ENCODE assay signal across 24 cellular contexts in genomic region chr6:158324136-158324535, GRCh38. TPM values are rescaled to one million over a fixed set of nuclear protein-coding genes. Genes with fewer than 3 reads are reported as not detected.
DNase-seq lines count a peak whose midpoint lies in the region; ATAC-seq and TF ChIP-seq lines count a peak whose summit lies in the region.
"Had no signal": no experiment of that assay in that cellular context is flagged by ENCODE, and none has a peak within 500 bp of the region (broad histone marks: within the 10 kb centered on the region; RNA-seq: fewer than 3 reads in every experiment).

No MANE protein-coding gene starts in this region.

- H4K20me1 ChIP-seq in Karpas-422 (ENCODE audit: insufficient read depth, low read depth, low read length), result no peaks in the 10 kb centered on the region; the same call in 1 of the 2 replicates
- H4K20me1 ChIP-seq in osteoblast (ENCODE audit: insufficient read depth, low read length), result peaks cover 27% of the 10 kb centered on the region

- no peak for TF ChIP-seq CTCF in osteoblast (IDR thresholded peaks at IDR 0.05; ENCODE audit: extremely low read depth, low read depth, low read length)
- TF ChIP-seq CTCF in CD4-positive, alpha-beta T cell (IDR thresholded peaks at IDR 0.05), result no peak

- no peaks in the 10 kb centered on the region for H3K27me3 Mint-ChIP-seq in CD4-positive, alpha-beta T cell
- H3K27me3 Mint-ChIP-seq: dendritic cell treated with granulocyte-macrophage colony-stimulating factor and Interleukin-4, amounts not matched to agents 40 ng/mL and 50 ng/mL, for 4 days had no signal

- peak overlapping the region; percentile 53; the same call in 1 of the 2 replicates for H3K27ac ChIP-seq in Karpas-422 (ENCODE audit: low read length)
- H3K27ac ChIP-seq in osteoblast (ENCODE audit: low read depth, low read length), result no peak overlapping the region
- no peak overlapping the region for H3K27ac ChIP-seq in CD4-positive, alpha-beta T cell (ENCODE audit: low read depth, low read length)
- H3K27ac ChIP-seq: 22Rv1, C4-2B, SJCRH30, upper lobe of right lung had no signal

- no peak overlapping the region for H2AFZ ChIP-seq in Karpas-422 (ENCODE audit: low read length)
- no peak overlapping the region for H2AFZ ChIP-seq in osteoblast (ENCODE audit: low read length)

- H3K4me1 ChIP-seq in Karpas-422 (ENCODE audit: low read length) (peaks cover 81% of the 10 kb centered on the region), osteoblast (ENCODE audit: insufficient read depth, low read length) (peaks cover 21% of the 10 kb centered on the region)
- H3K4me1 ChIP-seq: SJCRH30, upper lobe of right lung had no signal

- POLR2A ChIA-PET in CD4-positive, alpha-beta T cell (lab: Charles Lee), result no interaction called here

- no peaks in the 10 kb centered on the region for H3K9me3 ChIP-seq in Karpas-422 (ENCODE audit: low read length)
- no peaks in the 10 kb centered on the region for H3K9me3 ChIP-seq in osteoblast (ENCODE audit: low read depth, low read length)
- H3K9me3 ChIP-seq in CD4-positive, alpha-beta T cell (ENCODE audit: control insufficient read depth, low read length), result no peaks in the 10 kb centered on the region
- H3K9me3 ChIP-seq: MG63, pancreas, SJCRH30, upper lobe of right lung had no signal

- no peak for ATAC-seq in CD4-positive, alpha-beta T cell (ENCODE audit: poor library complexity)
- ATAC-seq in GM18517 (IDR thresholded peaks at IDR 0.05; ENCODE audit: unreplicated experiment), result no peak

- H3K27ac Mint-ChIP-seq in CD4-positive, alpha-beta T cell, result no peak overlapping the region
- H3K27ac Mint-ChIP-seq: activated naive CD4-positive, alpha-beta T cell treated with anti-CD3 and anti-CD28 coated beads for 36 hours; dendritic cell treated with granulocyte-macrophage colony-stimulating factor and Interleukin-4, amounts not matched to agents 40 ng/mL and 50 ng/mL, for 4 days had no signal

- H3K4me2 ChIP-seq in Karpas-422 (ENCODE audit: low read depth, low read length, poor library complexity, severe bottlenecking) (no peak overlapping the region), osteoblast (ENCODE audit: insufficient read depth, low read length) (no peak overlapping the region)

- H3K36me3 Mint-ChIP-seq in CD4-positive, alpha-beta T cell (ENCODE audit: low read depth), result peaks cover 28% of the 10 kb centered on the region

- no peak overlapping the region for H3K4me3 ChIP-seq in Karpas-422 (ENCODE audit: low read length)
- no peak overlapping the region for H3K4me3 ChIP-seq in osteoblast (ENCODE audit: insufficient read depth, low read length)
- H3K4me3 ChIP-seq: GM12878, MG63, pancreas, SJCRH30, upper lobe of right lung had no signal

- H3K4me1 Mint-ChIP-seq in CD4-positive, alpha-beta T cell (ENCODE audit: low read depth), result peaks cover 68% of the 10 kb centered on the region

- H3K27me3 ChIP-seq in Karpas-422 (ENCODE audit: low read length) (no peaks in the 10 kb centered on the region), osteoblast (ENCODE audit: insufficient read depth, low read length) (no peaks in the 10 kb centered on the region)
- no peaks in the 10 kb centered on the region for H3K27me3 ChIP-seq in CD4-positive, alpha-beta T cell (ENCODE audit: control insufficient read depth, insufficient read depth, low read length)
- H3K27me3 ChIP-seq: MG63, pancreas, SJCRH30, upper lobe of right lung had no signal

- CTCF ChIA-PET in CD4-positive, alpha-beta T cell (lab: Charles Lee), result no interaction called here

- intact Hi-C loops in CD4-positive, alpha-beta T cell (cut with DNase I, micrococcal nuclease), result no loop called here

- no peaks in the 10 kb centered on the region for H3K9me2 ChIP-seq in Karpas-422 (replicated peaks; ENCODE audit: insufficient read depth, low read length)

- no peak overlapping the region for H3K9ac ChIP-seq in Karpas-422 (ENCODE audit: low read length)

- no peaks in the 10 kb centered on the region; the same call in 1 of the 2 replicates for H3K36me3 ChIP-seq in Karpas-422 (ENCODE audit: insufficient read depth, low read length)
- H3K36me3 ChIP-seq in osteoblast (ENCODE audit: insufficient read depth, low read length), result no peaks in the 10 kb centered on the region
- H3K36me3 ChIP-seq: MG63, pancreas, upper lobe of right lung had no signal

- peak; percentile 15 for DNase-seq in DMS 273 (lab: John Stamatoyannopoulos, UW; ENCODE audit: unreplicated experiment)
- DNase-seq in DMS 273 treated with DMSO at 0.1 percent for 48 hours (lab: John Stamatoyannopoulos, UW), result no peak
- no peak for DNase-seq in Karpas-422
- peak; percentile 4 for DNase-seq in fibroblast of gingiva (ENCODE audit: low read depth)
- DNase-seq in osteoblast (ENCODE audit: insufficient read length, low spot score, missing footprints), result peak; percentile 74
- no peak for DNase-seq in CD4-positive, alpha-beta T cell
- no peak for DNase-seq in anterior cingulate cortex (lab: John Stamatoyannopoulos, UW)
- DNase-seq: activated CD4-positive, alpha-beta T cell treated with anti-CD3 and anti-CD28 coated beads for 48 hours; activated naive CD4-positive, alpha-beta T cell treated with anti-CD3 and anti-CD28 coated beads for 36 hours; DND-41; hippocampal formation; kidney glomerular epithelial cell; MG63; NCI-H1694 treated with DMSO at 0.1 percent for 48 hours; NCI-H446; pancreas; SJCRH30; stimulated activated naive CD8-positive, alpha-beta T cell treated with anti-CD3 and anti-CD28 coated beads, Interleukin-15, Interleukin-2, amounts not matched to agents 100 U/mL and 50 U/mL, for 24 hours; upper lobe of right lung had no signal

- no peaks in the 10 kb centered on the region for H3K9me3 Mint-ChIP-seq in CD4-positive, alpha-beta T cell
- H3K9me3 Mint-ChIP-seq: activated naive CD4-positive, alpha-beta T cell treated with anti-CD3 and anti-CD28 coated beads for 36 hours; dendritic cell treated with granulocyte-macrophage colony-stimulating factor and Interleukin-4, amounts not matched to agents 40 ng/mL and 50 ng/mL, for 4 days had no signal

- H3K79me2 ChIP-seq in Karpas-422 (ENCODE audit: low read length), result peaks cover 100% of the 10 kb centered on the region
- H3K79me2 ChIP-seq in osteoblast (ENCODE audit: insufficient read depth, low read length), result peaks cover 71% of the 10 kb centered on the region

- H3K4me3 Mint-ChIP-seq in CD4-positive, alpha-beta T cell, result no peak overlapping the region
- H3K4me3 Mint-ChIP-seq: activated naive CD4-positive, alpha-beta T cell treated with anti-CD3 and anti-CD28 coated beads for 36 hours; dendritic cell treated with granulocyte-macrophage colony-stimulating factor and Interleukin-4, amounts not matched to agents 40 ng/mL and 50 ng/mL, for 4 days had no signal

RNA-seq across cellular contexts. Expression of gene TULP4, which starts 11.9 kb away (rescaled TPM):
- 112 and 124 TPM in 2 replicates for total RNA-seq in Karpas-422 (2014; rRNA removed; shearing (Covaris generic); ENCODE audit: low replicate concordance)
- total RNA-seq in osteoblast, result 172 and 210 TPM in 2 replicates
- 10 to 100 TPM; 66.1 to 68.2 TPM for total RNA-seq in CD4-positive, alpha-beta T cell

Comparison
In these comparisons a context has a peak if more than half of its experiments do, and no peak if none do; other contexts are left out.
1. DNase-seq: peak in DMS 273 (single experiment), fibroblast of gingiva (single experiment) and osteoblast (single experiment); none in DMS 273 treated with DMSO at 0.1 percent for 48 hours (single experiment), Karpas-422 (single experiment), CD4-positive, alpha-beta T cell (0 of 10) and anterior cingulate cortex (0 of 58).